In genomic region chr9:132556701-132557100, GRCh38 we compare ENCODE assay signal across 29 cellular contexts. TPM values are rescaled to one million over a fixed set of nuclear protein-coding genes. Genes with fewer than 3 reads are reported as not detected.
"Had no signal": no experiment of that assay in that cellular context is flagged by ENCODE, and none has a peak within 500 bp of the region (broad histone marks: within the 10 kb centered on the region; RNA-seq: fewer than 3 reads in every experiment).

No MANE protein-coding gene starts in this region.

- ATAC-seq: activated naive CD4-positive, alpha-beta T cell treated with anti-CD3 and anti-CD28 coated beads, Interleukin-2, amount 50 U/mL, for 72 hours; activated naive CD8-positive, alpha-beta T cell treated with anti-CD3 and anti-CD28 coated beads, Interleukin-2, amount 50 U/mL, for 24 hours; activated T-cell treated with anti-CD3 and anti-CD28 coated beads, Interleukin-2, amount 50 U/mL, for 4 hours; body of pancreas; T-cell had no signal

- DNase-seq: activated CD4-positive, alpha-beta memory T cell treated with anti-CD3 and anti-CD28 coated beads for 36 hours; activated CD4-positive, alpha-beta T cell treated with anti-CD3 and anti-CD28 coated beads, Interleukin-2, amount 10 ng/mL, durations not matched to agents 7 days and 5 days; activated CD4-positive, CD25-positive, alpha-beta regulatory T cell; activated CD8-positive, alpha-beta memory T cell treated with anti-CD3 and anti-CD28 coated beads for 24 hours; activated effector memory CD4-positive, alpha-beta T cell treated with anti-CD3 and anti-CD28 coated beads, Interleukin-2, amount 50 U/mL, for 16 hours; activated naive CD4-positive, alpha-beta T cell treated with Interleukin-2 at 50 U/mL for 16 hours; activated naive CD8-positive, alpha-beta T cell treated with anti-CD3 and anti-CD28 coated beads, Interleukin-2, amount 50 U/mL, for 24 hours; activated T-cell treated with anti-CD3 and anti-CD28 coated beads, Interleukin-2, amount 50 U/mL, for 4 hours; amniotic stem cell; body of pancreas; MG63; MV-4-11; NCI-H1092 treated with DMSO at 0.1 percent for 48 hours; NCI-H1417 treated with DMSO at 0.1 percent for 48 hours; NCI-H1694; NCI-H2029; NCI-H2107; NCI-H446; NCI-H524 treated with DMSO at 0.1 percent for 48 hours; NCI-H82; T-cell; T-helper 2 cell; T1000 had no signal

- H3K4me1 ChIP-seq: ascending aorta, body of pancreas had no signal

- H3K36me3 ChIP-seq: ascending aorta, MG63 had no signal

- H3K27ac ChIP-seq: ascending aorta, body of pancreas, SK-N-MC, VCaP had no signal

- H3K4me3 ChIP-seq: ascending aorta, body of pancreas, MG63, SK-N-MC had no signal

- H3K27me3 ChIP-seq: ascending aorta, body of pancreas had no signal

- H3K9me3 ChIP-seq: ascending aorta, body of pancreas, MG63 had no signal

RNA-seq across cellular contexts. Expression of gene BARHL1, which starts 25.7 kb away (rescaled TPM):
- total RNA-seq: activated CD4-positive, alpha-beta memory T cell treated with anti-CD3 and anti-CD28 coated beads for 36 hours; activated CD4-positive, alpha-beta T cell treated with anti-CD3 and anti-CD28 coated beads, Interleukin-2, amount 10 ng/mL, durations not matched to agents 7 days and 5 days; activated naive CD4-positive, alpha-beta T cell treated with anti-CD3 and anti-CD28 coated beads, Interleukin-2, amount 50 U/mL, for 72 hours; activated T-cell treated with anti-CD3 and anti-CD28 coated beads, Interleukin-2, amount 50 U/mL, for 4 hours; ascending aorta; body of pancreas; OCI-LY7; RPMI7951; T-cell had no signal
